ENCODE assay signal across 21 cellular contexts in genomic region chr17:29126268-29126923, GRCh38. TPM values are rescaled to one million over a fixed set of nuclear protein-coding genes. Genes with fewer than 3 reads are reported as not detected.
DNase-seq lines count a peak whose midpoint lies in the region; ATAC-seq and TF ChIP-seq lines count a peak whose summit lies in the region.
"Had no signal": no experiment of that assay in that cellular context is flagged by ENCODE, and none has a peak within 500 bp of the region (broad histone marks: within the 10 kb centered on the region; RNA-seq: fewer than 3 reads in every experiment).

No MANE protein-coding gene starts in this region.

- peak overlapping the region in 1 of 6 donors; percentile 40 for H3K27ac Mint-ChIP-seq in immature natural killer cell
- H3K27ac Mint-ChIP-seq: activated CD4-positive, alpha-beta T cell treated with anti-CD3 and anti-CD28 coated beads, Interleukin-2, amount 10 ng/mL, durations not matched to agents 7 days and 5 days; memory B cell had no signal

- peaks cover 0 to 8% (median 4%) of the 10 kb centered on the region in 3 donors for H3K36me3 Mint-ChIP-seq in immature natural killer cell
- H3K36me3 Mint-ChIP-seq: natural killer cell treated with Interleukin-12 subunit alpha and Interleukin-12 subunit beta and Interleukin-15 and Interleukin-18, amount 100 ng/mL, for 72 hours had no signal

- H3K4me1 Mint-ChIP-seq in immature natural killer cell: peaks cover 6 to 10% of the 10 kb centered on the region in 2 donors

- peaks cover 0 to 2% (median 0%) of the 10 kb centered on the region in 3 donors for H3K27me3 Mint-ChIP-seq in immature natural killer cell (ENCODE audit: low read depth in 3 of 3)
- H3K27me3 Mint-ChIP-seq: activated CD4-positive, alpha-beta T cell treated with anti-CD3 and anti-CD28 coated beads, Interleukin-2, amount 10 ng/mL, durations not matched to agents 7 days and 5 days; memory B cell; natural killer cell treated with Interleukin-12 subunit alpha and Interleukin-12 subunit beta and Interleukin-15 and Interleukin-18, amount 100 ng/mL, for 72 hours had no signal

- H3K9me3 Mint-ChIP-seq in immature natural killer cell: no peaks in the 10 kb centered on the region
- H3K9me3 Mint-ChIP-seq: activated CD4-positive, alpha-beta T cell treated with anti-CD3 and anti-CD28 coated beads, Interleukin-2, amount 10 ng/mL, durations not matched to agents 7 days and 5 days; memory B cell; natural killer cell treated with Interleukin-12 subunit alpha and Interleukin-12 subunit beta and Interleukin-15 and Interleukin-18, amount 100 ng/mL, for 72 hours had no signal

- H3K9me3 ChIP-seq in neutrophil: no peaks in the 10 kb centered on the region
- H3K9me3 ChIP-seq: esophagus muscularis mucosa, prostate gland, SJSA1 had no signal

- peaks cover 47% of the 10 kb centered on the region for H3K36me3 ChIP-seq in neutrophil
- H3K36me3 ChIP-seq: prostate gland, SJSA1 had no signal

- no peaks in the 10 kb centered on the region for H3K27me3 ChIP-seq in neutrophil
- H3K27me3 ChIP-seq: esophagus muscularis mucosa, SJSA1 had no signal

- H3K27ac ChIP-seq in neutrophil: peak overlapping the region; percentile 81
- H3K27ac ChIP-seq: C4-2B, esophagus muscularis mucosa, KMS-11, prostate gland, SJSA1 had no signal

- TF ChIP-seq CTCF in neutrophil (IDR thresholded peaks at IDR 0.05): no peak

- no peak overlapping the region for H3K4me3 Mint-ChIP-seq in immature natural killer cell
- H3K4me3 Mint-ChIP-seq: activated CD4-positive, alpha-beta T cell treated with anti-CD3 and anti-CD28 coated beads, Interleukin-2, amount 10 ng/mL, durations not matched to agents 7 days and 5 days; memory B cell; natural killer cell treated with Interleukin-12 subunit alpha and Interleukin-12 subunit beta and Interleukin-15 and Interleukin-18, amount 100 ng/mL, for 72 hours had no signal

- in situ Hi-C loops in KBM-7 (cut with MboI; ENCODE audit: low pct_unique_long_range_greater_than_20kb, low sequenced_read_pairs): loop anchor here (25.0 kb wide), 1 partner anchor 436 kb away; the partner anchor contains the start of genes ABHD15 and TP53I13

- ATAC-seq in HG02885 (IDR thresholded peaks at IDR 0.05; ENCODE audit: poor library complexity, unreplicated experiment): no peak
- ATAC-seq: natural killer cell treated with Interleukin-12 subunit alpha and Interleukin-12 subunit beta and Interleukin-15 and Interleukin-18, amount 100 ng/mL, for 72 hours had no signal

- DNase-seq in SIG-M5 treated with dmso at 0.1 percent for 504 hours (lab: John Stamatoyannopoulos, UW; ENCODE audit: unreplicated experiment) (peak; percentile 63), SIG-M5 (lab: John Stamatoyannopoulos, UW) (no peak), KBM-7 (peak; percentile 71), SKM-1 treated with dmso at 0.1 percent for 144 hours (lab: John Stamatoyannopoulos, UW; ENCODE audit: unreplicated experiment) (peak; percentile 62), immature natural killer cell (no peak), glomerular visceral epithelial cell (ENCODE audit: extremely low spot score) (no peak)
- DNase-seq: activated CD4-positive, alpha-beta T cell treated with anti-CD3 and anti-CD28 coated beads, Interleukin-2, amount 10 ng/mL, durations not matched to agents 7 days and 5 days; DMS79; head of caudate nucleus; NCI-H1436 treated with DMSO at 0.1 percent for 48 hours; stimulated activated naive CD4-positive, alpha-beta T cell; trophoblast cell had no signal

- no peak overlapping the region for H3K4me3 ChIP-seq in neutrophil (ENCODE audit: low read depth in 1 of 2, low read length in 1 of 2)
- H3K4me3 ChIP-seq: esophagus muscularis mucosa, prostate gland, SJSA1 had no signal

- H3K4me1 ChIP-seq in neutrophil (ENCODE audit: control insufficient read depth in 1 of 2, insufficient read depth in 1 of 2, low read depth in 1 of 2, low read length in 1 of 2): peaks cover 28 to 31% of the 10 kb centered on the region in 2 experiments
- H3K4me1 ChIP-seq: prostate gland, SJSA1 had no signal

RNA-seq across cellular contexts. Expression of gene MYO18A, which starts 53.8 kb away (rescaled TPM):
- 10 to 100 TPM in 1 of 3 donors, 1 to 10 TPM in 2; 1.5 to 32.5 (median 5.2) TPM for polyA plus RNA-seq in immature natural killer cell

Comparison
In these comparisons a context has a peak if more than half of its experiments do, and no peak if none do; other contexts are left out.
1. DNase-seq: peak in SIG-M5 treated with dmso at 0.1 percent for 504 hours (single experiment), KBM-7 (single experiment) and SKM-1 treated with dmso at 0.1 percent for 144 hours (single experiment); none in SIG-M5 (single experiment), immature natural killer cell (0 of 3) and glomerular visceral epithelial cell (single experiment).